31 cellular contexts compared by ENCODE assay signal in genomic region chr1:75449998-75450397, GRCh38.
"Had no signal": no experiment of that assay in that cellular context is flagged by ENCODE, and none has a peak within 500 bp of the region (broad histone marks: within the 10 kb centered on the region; RNA-seq: fewer than 3 reads in every experiment).

No MANE protein-coding gene starts in this region.

- H3K4me3 ChIP-seq: ascending aorta, breast epithelium, cardiac muscle cell, colonic mucosa, esophagus squamous epithelium, gastroesophageal sphincter, heart left ventricle had no signal

- H3K4me1 ChIP-seq: ascending aorta, breast epithelium, colonic mucosa, esophagus squamous epithelium, gastroesophageal sphincter, heart left ventricle had no signal

- H3K9me3 ChIP-seq: ascending aorta, colonic mucosa, esophagus squamous epithelium had no signal

- H3K36me3 Mint-ChIP-seq: activated naive CD4-positive, alpha-beta T cell treated with anti-CD3 and anti-CD28 coated beads, Interleukin-2, amount 10 ng/mL, durations not matched to agents 7 days and 5 days; activated naive CD4-positive, alpha-beta T cell treated with anti-CD3 and anti-CD28 coated beads, Interleukin-2, amount 50 U/mL, for 72 hours; activated naive CD8-positive, alpha-beta T cell treated with anti-CD3 and anti-CD28 coated beads, Interleukin-2, amount 10 ng/mL, durations not matched to agents 7 days and 5 days had no signal

- H3K27me3 Mint-ChIP-seq: activated CD4-positive, alpha-beta memory T cell treated with anti-CD3 and anti-CD28 coated beads, Interleukin-2, amount 10 ng/mL, durations not matched to agents 7 days and 5 days; activated CD4-positive, alpha-beta T cell treated with anti-CD3 and anti-CD28 coated beads, Interleukin-2, amount 10 ng/mL, durations not matched to agents 24 days and 14 days; activated naive CD4-positive, alpha-beta T cell treated with anti-CD3 and anti-CD28 coated beads, Interleukin-2, amount 10 ng/mL, durations not matched to agents 7 days and 5 days; activated naive CD8-positive, alpha-beta T cell treated with anti-CD3 and anti-CD28 coated beads, Interleukin-2, amount 10 ng/mL, durations not matched to agents 7 days and 5 days; activated T-cell treated with anti-CD3 and anti-CD28 coated beads, Interleukin-2, amount 50 U/mL, for 24 hours had no signal

- H3K4me1 Mint-ChIP-seq: activated CD4-positive, alpha-beta memory T cell treated with anti-CD3 and anti-CD28 coated beads, Interleukin-2, amount 10 ng/mL, durations not matched to agents 7 days and 5 days; activated CD4-positive, alpha-beta T cell treated with anti-CD3 and anti-CD28 coated beads for 36 hours; activated CD4-positive, alpha-beta T cell treated with anti-CD3 and anti-CD28 coated beads, Interleukin-2, amount 10 ng/mL, durations not matched to agents 24 days and 14 days; activated naive CD4-positive, alpha-beta T cell treated with anti-CD3 and anti-CD28 coated beads, Interleukin-2, amount 10 ng/mL, durations not matched to agents 7 days and 5 days; activated naive CD8-positive, alpha-beta T cell treated with anti-CD3 and anti-CD28 coated beads, Interleukin-2, amount 10 ng/mL, durations not matched to agents 7 days and 5 days; brain had no signal

- H3K36me3 ChIP-seq: ascending aorta, breast epithelium, cardiac muscle cell, colonic mucosa, esophagus squamous epithelium, gastroesophageal sphincter, heart left ventricle had no signal

- H3K4me3 Mint-ChIP-seq: activated CD4-positive, alpha-beta memory T cell treated with anti-CD3 and anti-CD28 coated beads, Interleukin-2, amount 10 ng/mL, durations not matched to agents 7 days and 5 days; activated CD4-positive, alpha-beta T cell treated with anti-CD3 and anti-CD28 coated beads for 36 hours; activated CD4-positive, alpha-beta T cell treated with anti-CD3 and anti-CD28 coated beads, Interleukin-2, amount 10 ng/mL, durations not matched to agents 24 days and 14 days; activated naive CD4-positive, alpha-beta T cell treated with anti-CD3 and anti-CD28 coated beads, Interleukin-2, amount 10 ng/mL, durations not matched to agents 7 days and 5 days; activated naive CD8-positive, alpha-beta T cell treated with anti-CD3 and anti-CD28 coated beads, Interleukin-2, amount 10 ng/mL, durations not matched to agents 7 days and 5 days; activated T-cell treated with anti-CD3 and anti-CD28 coated beads, Interleukin-2, amount 50 U/mL, for 24 hours; activated T-cell treated with anti-CD3 and anti-CD28 coated beads, Interleukin-2, amount 50 U/mL, for 72 hours; brain had no signal

- H3K27ac Mint-ChIP-seq: activated CD4-positive, alpha-beta memory T cell treated with anti-CD3 and anti-CD28 coated beads, Interleukin-2, amount 10 ng/mL, durations not matched to agents 7 days and 5 days; activated CD4-positive, alpha-beta T cell treated with anti-CD3 and anti-CD28 coated beads for 36 hours; activated CD4-positive, alpha-beta T cell treated with anti-CD3 and anti-CD28 coated beads, Interleukin-2, amount 10 ng/mL, durations not matched to agents 24 days and 14 days; activated naive CD4-positive, alpha-beta T cell treated with anti-CD3 and anti-CD28 coated beads, Interleukin-2, amount 10 ng/mL, durations not matched to agents 7 days and 5 days; activated naive CD4-positive, alpha-beta T cell treated with anti-CD3 and anti-CD28 coated beads, Interleukin-2, amount 50 U/mL, for 72 hours; activated naive CD8-positive, alpha-beta T cell treated with anti-CD3 and anti-CD28 coated beads, Interleukin-2, amount 10 ng/mL, durations not matched to agents 7 days and 5 days; activated T-cell treated with anti-CD3 and anti-CD28 coated beads, Interleukin-2, amount 50 U/mL, for 24 hours; activated T-cell treated with anti-CD3 and anti-CD28 coated beads, Interleukin-2, amount 50 U/mL, for 72 hours; brain had no signal

- DNase-seq: activated CD4-positive, alpha-beta memory T cell treated with anti-CD3 and anti-CD28 coated beads, Interleukin-2, amount 10 ng/mL, durations not matched to agents 7 days and 5 days; activated CD4-positive, alpha-beta T cell treated with anti-CD3 and anti-CD28 coated beads for 36 hours; activated CD4-positive, alpha-beta T cell treated with anti-CD3 and anti-CD28 coated beads, Interleukin-2, amount 10 ng/mL, durations not matched to agents 24 days and 14 days; activated CD4-positive, CD25-positive, alpha-beta regulatory T cell; activated CD4-positive, CD25-positive, alpha-beta regulatory T cell treated with anti-CD3 and anti-CD28 coated beads, Interleukin-2, amount 50 U/mL, for 72 hours; activated CD8-positive, alpha-beta memory T cell treated with anti-CD3 and anti-CD28 coated beads, Interleukin-2, amount 50 U/mL, for 48 hours; activated gamma-delta T cell; activated naive CD4-positive, alpha-beta T cell; activated naive CD4-positive, alpha-beta T cell treated with anti-CD3 and anti-CD28 coated beads, Interleukin-2, amount 10 ng/mL, durations not matched to agents 7 days and 5 days; activated naive CD8-positive, alpha-beta T cell treated with anti-CD3 and anti-CD28 coated beads, Interleukin-2, amount 10 ng/mL, durations not matched to agents 7 days and 5 days; activated T-cell treated with anti-CD3 and anti-CD28 coated beads for 4 hours; activated T-cell treated with anti-CD3 and anti-CD28 coated beads, Interleukin-2, amount 50 U/mL, for 24 hours; activated T-cell treated with anti-CD3 and anti-CD28 coated beads, Interleukin-2, amount 50 U/mL, for 72 hours; central memory CD4-positive, alpha-beta T cell; cerebellar nuclear complex; colonic mucosa; effector CD8-positive, alpha-beta T cell; esophagus squamous epithelium; foreskin melanocyte; glutamatergic neuron; T-helper 2 cell had no signal

- H3K27me3 ChIP-seq: ascending aorta, breast epithelium, cardiac muscle cell, colonic mucosa, esophagus squamous epithelium, gastroesophageal sphincter, heart left ventricle had no signal

- H3K27ac ChIP-seq: ascending aorta, breast epithelium, cardiac muscle cell, colonic mucosa, epithelial cell of prostate, esophagus squamous epithelium, gastroesophageal sphincter, heart left ventricle had no signal

- ATAC-seq: activated CD4-positive, alpha-beta T cell treated with anti-CD3 and anti-CD28 coated beads for 36 hours; activated naive CD4-positive, alpha-beta T cell treated with anti-CD3 and anti-CD28 coated beads, Interleukin-2, amount 50 U/mL, for 72 hours; activated T-cell treated with anti-CD3 and anti-CD28 coated beads, Interleukin-2, amount 50 U/mL, for 72 hours; gastroesophageal sphincter; heart left ventricle had no signal

- H3K9me3 Mint-ChIP-seq: activated naive CD4-positive, alpha-beta T cell treated with anti-CD3 and anti-CD28 coated beads, Interleukin-2, amount 10 ng/mL, durations not matched to agents 7 days and 5 days; activated naive CD8-positive, alpha-beta T cell treated with anti-CD3 and anti-CD28 coated beads, Interleukin-2, amount 10 ng/mL, durations not matched to agents 7 days and 5 days had no signal

- FAIRE-seq: endometrium, endothelial cell of umbilical vein had no signal
